In the genomic region with DNA sequence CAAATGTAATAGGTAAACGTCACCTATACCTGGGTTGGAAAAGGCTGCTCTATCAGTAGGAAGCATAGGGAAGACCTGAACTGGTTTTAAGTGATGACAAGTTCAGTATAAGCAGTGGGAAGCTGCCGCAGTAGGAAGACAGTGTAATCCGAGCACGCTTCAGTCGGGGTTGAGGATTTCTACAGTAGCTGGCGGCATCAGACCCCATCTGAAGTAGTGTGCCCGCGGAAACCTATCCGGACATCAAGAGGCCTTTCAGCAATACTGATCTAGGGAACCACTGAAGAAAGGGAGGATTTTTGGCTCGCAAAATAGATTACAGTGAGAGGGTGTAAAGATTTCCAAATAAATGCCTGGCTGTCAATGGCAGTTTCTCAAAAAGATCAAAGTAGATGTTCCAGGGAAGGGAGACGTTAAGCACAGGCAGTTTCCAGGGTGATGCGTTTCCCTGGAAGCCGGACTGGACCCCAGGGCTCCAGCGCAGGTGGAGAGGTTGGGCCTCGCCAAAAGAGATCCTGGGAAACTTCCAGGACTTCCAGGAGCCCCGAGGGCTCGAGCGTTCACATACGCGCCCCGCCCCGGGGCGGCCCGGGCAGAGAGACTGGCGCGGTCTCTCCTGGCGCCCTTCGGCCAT, we compare ENCODE assay signal across 6 cellular contexts. TPM values are rescaled to one million over a fixed set of nuclear protein-coding genes. Genes with fewer than 3 reads are reported as not detected.
DNase-seq lines count a peak whose midpoint lies in the region; ATAC-seq, FAIRE-seq and TF ChIP-seq lines count a peak whose summit lies in the region.

No MANE protein-coding gene starts in this region.

- H3K4me3 Mint-ChIP-seq in Calu3 (ENCODE audit: low read depth, unreplicated experiment): peak overlapping the region; percentile 70

- H3K27ac ChIP-seq in SJSA1: no peak overlapping the region
- no peak overlapping the region for H3K27ac ChIP-seq in kidney (ENCODE audit: low read depth in 2 of 2, low read length in 2 of 2)

- no TSS peak for BruUV-seq in Calu3 (replicated peaks; lab: Mats Ljungman, UMichigan)

- H3K27me3 Mint-ChIP-seq in Calu3 (ENCODE audit: unreplicated experiment): no peaks in the 10 kb centered on the region

- H3K9me3 ChIP-seq in SJSA1 (replicated peaks) (0 out of 2 replicates have a peak, but pooled peaks cover 7% of the 10 kb centered on the region), kidney (ENCODE audit: control insufficient read depth in 1 of 2, low read length in 2 of 2) (no peaks in the 10 kb centered on the region)

- TF ChIP-seq CTCF in Calu3 (IDR thresholded peaks at IDR 0.05; ENCODE audit: unreplicated experiment) (no peak), kidney (IDR thresholded peaks at IDR 0.05; ENCODE audit: borderline replicate concordance, extremely low read depth, insufficient read depth) (no peak)

- H3K36me3 Mint-ChIP-seq in Calu3 (ENCODE audit: insufficient read depth, unreplicated experiment): peaks cover 11% of the 10 kb centered on the region

- H3K36me3 ChIP-seq in SJSA1: peaks cover 11% of the 10 kb centered on the region
- no peaks in the 10 kb centered on the region for H3K36me3 ChIP-seq in kidney (ENCODE audit: control insufficient read depth in 1 of 2, insufficient read depth in 2 of 2, low read length in 2 of 2)

- H3K9me3 Mint-ChIP-seq in Calu3 (ENCODE audit: low read depth, unreplicated experiment): no peaks in the 10 kb centered on the region

- ATAC-seq in GM18873 (IDR thresholded peaks at IDR 0.05; ENCODE audit: low FRiP score, unreplicated experiment) (no peak), GM21825 (IDR thresholded peaks at IDR 0.05; ENCODE audit: unreplicated experiment) (no peak)

- no peak for FAIRE-seq in kidney (lab: Jason Lieb, UNC)

- no peaks in the 10 kb centered on the region for H3K27me3 ChIP-seq in SJSA1 (replicated peaks)

- peaks cover 19% of the 10 kb centered on the region for H3K4me1 ChIP-seq in SJSA1 (replicated peaks)
- H3K4me1 ChIP-seq in kidney (ENCODE audit: control insufficient read depth in 1 of 2, insufficient read depth in 1 of 2, low read depth in 1 of 2, low read length in 2 of 2): peaks cover 0 to 7% of the 10 kb centered on the region in 2 donors

- H3K4me1 Mint-ChIP-seq in Calu3 (ENCODE audit: low read depth, unreplicated experiment): peaks cover 27% of the 10 kb centered on the region

- H3K9ac ChIP-seq in kidney (ENCODE audit: low read length in 2 of 2): peak overlapping the region in 1 of 2 donors; percentile 48

- no peak for DNase-seq in Calu3
- no peak for DNase-seq in SJSA1 (ENCODE audit: low read depth in 1 of 2, low spot score in 2 of 2)
- DNase-seq in kidney: no peak
- no peak for DNase-seq in cerebellar nuclear complex (lab: John Stamatoyannopoulos, UW)

- CTCF ChIA-PET in Calu3 (lab: Charles Lee): interaction anchor here (0.5 kb wide), 1 partner anchor 702 kb away, joined by 4 read pairs; no protein-coding TSS in a partner anchor

- H3K4me3 ChIP-seq in SJSA1 (peak overlapping the region; percentile 37), kidney (ENCODE audit: low read length in 2 of 2) (peak overlapping the region; percentile 28 to 50)

- intact Hi-C loops in Calu3 (cut with micrococcal nuclease; ENCODE audit: unreplicated experiment): no loop called here
- intact Hi-C loops in kidney (cut with DNase I): no loop called here

- no peak overlapping the region for H3K27ac Mint-ChIP-seq in Calu3 (ENCODE audit: unreplicated experiment)

RNA-seq across cellular contexts. Expression of a gene that starts 5.3 kb away (rescaled TPM):
- total RNA-seq in Calu3 (2022) (0.93 and 1.2 TPM in 2 replicates), kidney (9.7 TPM)
- total RNA-seq in SJSA1 (2014; rRNA removed; shearing (Covaris generic)): 10.4 and 14.8 TPM in 2 replicates
- 2.4 TPM for polyA plus RNA-seq in kidney (ENCODE audit: insufficient read depth, low read depth, low replicate concordance)

RNA-seq across cellular contexts. Expression of a gene that starts 6.1 kb away (rescaled TPM):
- total RNA-seq in Calu3 (2022) (2.1 and 2.5 TPM in 2 replicates), kidney (16.7 TPM)
- 13.6 and 14.4 TPM in 2 replicates for total RNA-seq in SJSA1 (2014; rRNA removed; shearing (Covaris generic))
- 11.3 TPM for polyA plus RNA-seq in kidney (ENCODE audit: insufficient read depth, low read depth, low replicate concordance)

RNA-seq across cellular contexts. Expression of a gene that starts 18.7 kb away (rescaled TPM):
- 23.4 and 26.3 TPM in 2 replicates for total RNA-seq in Calu3 (2022)
- 28.3 and 36.8 TPM in 2 replicates for total RNA-seq in SJSA1 (2014; rRNA removed; shearing (Covaris generic))
- 30.8 TPM for total RNA-seq in kidney
- 44.2 TPM for polyA plus RNA-seq in kidney (ENCODE audit: insufficient read depth, low read depth, low replicate concordance)

RNA-seq across cellular contexts. Expression of a gene that starts 18.9 kb away (rescaled TPM):
- total RNA-seq in Calu3 (2022) (145 and 153 TPM in 2 replicates), kidney (91.0 TPM)
- total RNA-seq in SJSA1 (2014; rRNA removed; shearing (Covaris generic)): 88.4 and 151 TPM in 2 replicates
- polyA plus RNA-seq in kidney (ENCODE audit: insufficient read depth, low read depth, low replicate concordance): 130 TPM

RNA-seq across cellular contexts. Expression of a gene that starts 22.4 kb away (rescaled TPM):
- 0.14 TPM in 1 of 2 replicates, not detected in the other for total RNA-seq in Calu3 (2022)
- total RNA-seq in SJSA1 (2014; rRNA removed; shearing (Covaris generic)): not detected in 2 replicates
- not detected for total RNA-seq in kidney
- not detected for polyA plus RNA-seq in kidney (ENCODE audit: insufficient read depth, low read depth, low replicate concordance)
